In genomic region chr6:144294016-144294415, GRCh38 we compare ENCODE assay signal across 17 cellular contexts. TPM values are rescaled to one million over a fixed set of nuclear protein-coding genes. Genes with fewer than 3 reads are reported as not detected.
DNase-seq lines count a peak whose midpoint lies in the region; ATAC-seq, FAIRE-seq and TF ChIP-seq lines count a peak whose summit lies in the region.
"Had no signal": no experiment of that assay in that cellular context is flagged by ENCODE, and none has a peak within 500 bp of the region (broad histone marks: within the 10 kb centered on the region; RNA-seq: fewer than 3 reads in every experiment).

No MANE protein-coding gene starts in this region.

- H3K4me3 Mint-ChIP-seq in activated CD4-positive, alpha-beta T cell treated with anti-CD3 and anti-CD28 coated beads, Interleukin-2, amount 10 ng/mL, durations not matched to agents 7 days and 5 days: no peak overlapping the region
- H3K4me3 Mint-ChIP-seq: natural killer cell treated with Interleukin-12 subunit alpha and Interleukin-12 subunit beta and Interleukin-15 and Interleukin-18, amount 100 ng/mL, for 72 hours had no signal

- POLR2A ChIA-PET in activated CD4-positive, alpha-beta T cell treated with anti-CD3 and anti-CD28 coated beads, Interleukin-2, amount 10 ng/mL, durations not matched to agents 7 days and 5 days (lab: Charles Lee): no interaction called here

- no peak overlapping the region for H3K4me3 ChIP-seq in bronchial epithelial cell (ENCODE audit: low read depth, low read length)

- no peaks in the 10 kb centered on the region for H3K36me3 ChIP-seq in bronchial epithelial cell (ENCODE audit: control insufficient read depth, insufficient read depth, low read length)

- TF ChIP-seq CTCF in bronchial epithelial cell (IDR thresholded peaks at IDR 0.05; ENCODE audit: insufficient read depth, low read length, severe bottlenecking): no peak

- DNase-seq in AG08396 (ENCODE audit: low spot score) (peak; percentile 29), M059J (ENCODE audit: low read depth) (peak; percentile 87), bronchial epithelial cell (ENCODE audit: low read depth) (peak; percentile 72), kidney tubule cell (ENCODE audit: low spot score) (peak; percentile 77), left ventricle myocardium superior (no peak), DMS79 (lab: John Stamatoyannopoulos, UW) (no peak), activated gamma-delta T cell (lab: John Stamatoyannopoulos, UW) (no peak)
- no peak for DNase-seq in activated CD4-positive, alpha-beta T cell treated with anti-CD3 and anti-CD28 coated beads, Interleukin-2, amount 10 ng/mL, durations not matched to agents 7 days and 5 days
- DNase-seq: activated CD4-positive, CD25-positive, alpha-beta regulatory T cell; activated T-cell treated with anti-CD3 and anti-CD28 coated beads, Interleukin-2, amount 50 U/mL, for 1 hour; aorta; MM.1S; NCI-H524; SHP77 treated with DMSO at 0.1 percent for 48 hours; stimulated activated CD4-positive, alpha-beta T cell treated with anti-CD3 and anti-CD28 coated beads, Interleukin-12 subunit alpha, Interleukin-12 subunit beta, amount 100 ng/mL, for 4 hours had no signal

- FAIRE-seq in bronchial epithelial cell (lab: Jason Lieb, UNC): no peak
- FAIRE-seq: G401.6 had no signal

- H3K9me3 Mint-ChIP-seq in activated CD4-positive, alpha-beta T cell treated with anti-CD3 and anti-CD28 coated beads, Interleukin-2, amount 10 ng/mL, durations not matched to agents 7 days and 5 days: peaks cover 9% of the 10 kb centered on the region

- H3K27me3 ChIP-seq in bronchial epithelial cell (ENCODE audit: control insufficient read depth, insufficient read depth, low read length): no peaks in the 10 kb centered on the region

- CTCF ChIA-PET in activated CD4-positive, alpha-beta T cell treated with anti-CD3 and anti-CD28 coated beads, Interleukin-2, amount 10 ng/mL, durations not matched to agents 7 days and 5 days (lab: Charles Lee): no interaction called here

- H3K27ac Mint-ChIP-seq in activated CD4-positive, alpha-beta T cell treated with anti-CD3 and anti-CD28 coated beads, Interleukin-2, amount 10 ng/mL, durations not matched to agents 7 days and 5 days: no peak overlapping the region
- H3K27ac Mint-ChIP-seq: natural killer cell treated with Interleukin-12 subunit alpha and Interleukin-12 subunit beta and Interleukin-15 and Interleukin-18, amount 100 ng/mL, for 72 hours had no signal

- peaks cover 22% of the 10 kb centered on the region for H3K36me3 Mint-ChIP-seq in activated CD4-positive, alpha-beta T cell treated with anti-CD3 and anti-CD28 coated beads, Interleukin-2, amount 10 ng/mL, durations not matched to agents 7 days and 5 days (ENCODE audit: low read depth)

- intact Hi-C loops in left ventricle myocardium superior (cut with micrococcal nuclease): no loop called here

- H3K27me3 Mint-ChIP-seq in activated CD4-positive, alpha-beta T cell treated with anti-CD3 and anti-CD28 coated beads, Interleukin-2, amount 10 ng/mL, durations not matched to agents 7 days and 5 days: peaks cover 3% of the 10 kb centered on the region
- H3K27me3 Mint-ChIP-seq: natural killer cell treated with Interleukin-12 subunit alpha and Interleukin-12 subunit beta and Interleukin-15 and Interleukin-18, amount 100 ng/mL, for 72 hours had no signal

- peaks cover 17% of the 10 kb centered on the region for H3K4me1 Mint-ChIP-seq in activated CD4-positive, alpha-beta T cell treated with anti-CD3 and anti-CD28 coated beads, Interleukin-2, amount 10 ng/mL, durations not matched to agents 7 days and 5 days

- no peak for ATAC-seq in left ventricle myocardium superior
- ATAC-seq: natural killer cell treated with Interleukin-12 subunit alpha and Interleukin-12 subunit beta and Interleukin-15 and Interleukin-18, amount 100 ng/mL, for 72 hours had no signal

RNA-seq across cellular contexts. Expression of gene UTRN, which starts 8.9 kb away (rescaled TPM):
- 74.4 and 93.3 TPM in 2 replicates for total RNA-seq in M059J (2014; rRNA removed; shearing (Covaris generic))
- total RNA-seq in bronchial epithelial cell (38.4 and 101 TPM in 2 replicates), left ventricle myocardium superior (72.0 TPM)
- 100 to 1,000 TPM; 134 to 143 TPM for total RNA-seq in activated CD4-positive, alpha-beta T cell treated with anti-CD3 and anti-CD28 coated beads, Interleukin-2, amount 10 ng/mL, durations not matched to agents 7 days and 5 days

Comparison
In these comparisons a context has a peak if more than half of its experiments do, and no peak if none do; other contexts are left out.
1. DNase-seq: peak in AG08396 (single experiment), M059J (single experiment), bronchial epithelial cell (single experiment) and kidney tubule cell (single experiment); none in left ventricle myocardium superior (single experiment), DMS79 (single experiment), activated gamma-delta T cell (single experiment) and activated CD4-positive, alpha-beta T cell treated with anti-CD3 and anti-CD28 coated beads, Interleukin-2, amount 10 ng/mL, durations not matched to agents 7 days and 5 days (single experiment).